In the genomic region with DNA sequence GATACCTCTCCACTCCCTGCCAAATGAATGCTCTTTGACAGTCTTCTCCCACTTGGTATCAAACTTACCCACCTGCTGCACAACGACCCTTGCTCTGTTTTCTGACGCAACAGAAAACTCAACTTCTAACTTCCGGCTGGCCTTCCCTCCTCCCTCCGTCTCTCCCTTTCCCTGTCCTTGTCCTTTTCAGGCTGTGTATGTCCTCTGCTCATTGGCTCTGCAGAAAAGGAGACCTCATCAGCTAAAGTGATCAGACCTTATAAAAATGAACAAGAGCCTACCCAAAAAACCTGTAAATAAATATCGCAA, we compare ENCODE assay signal across 1 cellular context.
TF ChIP-seq lines count a peak whose summit lies in the region.

No MANE protein-coding gene starts in this region.

TF ChIP-seq in H1, 55 proteins besides CTCF, POLR2A, EP300 and RAD21:
- no peak for TF ChIP-seq CBX8 (IDR thresholded peaks at IDR 0.05; ENCODE audit: borderline replicate concordance, low read depth, low read length)
- no peak for TF ChIP-seq SIN3A (conservative IDR thresholded peaks at IDR 0.05 in 1 of 2, IDR thresholded peaks at IDR 0.05 in 1 of 2; ENCODE audit: low read depth in 1 of 2, low read length in 2 of 2)
- TF ChIP-seq BCL11A (IDR thresholded peaks at IDR 0.05; ENCODE audit: low read depth in 2 of 2, low read length in 2 of 2) = no peak
- no peak for TF ChIP-seq MAX (IDR thresholded peaks at IDR 0.05)
- TF ChIP-seq SIRT6 (IDR thresholded peaks at IDR 0.05; ENCODE audit: low read length) = no peak
